Comparison of ENCODE assay signal across 19 cellular contexts in the genomic region with DNA sequence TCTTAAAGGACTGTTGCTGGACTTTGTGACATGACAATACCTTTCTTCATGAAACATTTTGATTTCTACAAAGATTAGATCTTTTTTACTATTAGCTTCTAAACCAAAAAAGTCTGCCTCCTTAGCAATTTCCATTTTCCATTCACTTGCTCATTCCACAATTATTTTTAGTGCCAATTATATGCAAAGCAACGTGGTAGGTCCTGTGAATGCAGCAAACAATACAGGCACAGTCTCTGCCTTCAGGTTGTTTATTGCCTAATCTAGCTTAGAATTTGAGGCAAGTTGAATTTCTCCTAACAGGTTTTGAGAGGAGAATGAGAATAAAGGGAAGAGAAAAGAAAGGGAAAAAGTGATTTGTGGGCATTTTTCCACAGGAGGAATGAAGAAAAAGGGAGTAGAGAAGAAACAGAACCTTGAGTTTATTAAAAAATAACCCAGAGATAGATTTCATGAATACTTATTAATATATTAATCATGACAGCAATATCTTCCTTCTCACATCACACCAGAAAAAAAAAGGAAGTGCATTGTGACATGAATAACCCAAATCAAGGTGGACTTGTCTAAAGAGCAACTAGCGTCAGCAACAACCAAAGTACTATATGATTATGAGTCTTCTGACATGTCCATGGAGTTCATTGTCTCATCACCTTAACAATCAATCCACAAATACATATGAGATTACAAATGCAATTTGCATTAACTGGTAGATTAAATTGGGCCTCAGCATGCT.
"Had no signal": no experiment of that assay in that cellular context is flagged by ENCODE, and none has a peak within 500 bp of the region (broad histone marks: within the 10 kb centered on the region; RNA-seq: fewer than 3 reads in every experiment).

No MANE protein-coding gene starts in this region.

- H3K4me1 ChIP-seq: colonic mucosa, lower lobe of right lung, upper lobe of right lung had no signal

- H3K27ac ChIP-seq: colonic mucosa, foreskin keratinocyte, left ventricle myocardium inferior, lower lobe of right lung, suprapubic skin, tibial nerve, upper lobe of right lung, vagina had no signal

- ATAC-seq: foreskin keratinocyte, lower lobe of right lung, sciatic nerve, upper lobe of right lung had no signal

- H3K4me3 Mint-ChIP-seq: immature natural killer cell, memory B cell, nephron had no signal

- H3K9me3 ChIP-seq: colonic mucosa, left ventricle myocardium inferior, lower lobe of right lung, suprapubic skin, tibial nerve, upper lobe of right lung, vagina had no signal

- H3K9me3 Mint-ChIP-seq: immature natural killer cell, memory B cell, naive B cell, nephron had no signal

- H3K36me3 ChIP-seq: colonic mucosa, left ventricle myocardium inferior, lower lobe of right lung, suprapubic skin, tibial nerve, upper lobe of right lung, vagina had no signal

- H3K4me1 Mint-ChIP-seq: immature natural killer cell had no signal

- DNase-seq: dermis blood vessel endothelial cell; erythroblast; foreskin keratinocyte; immature natural killer cell; left ventricle myocardium inferior; lower lobe of right lung; midbrain; naive B cell; posterior cingulate gyrus; stimulated activated CD4-positive, alpha-beta T cell treated with anti-CD3 and anti-CD28 coated beads, Interleukin-12 subunit alpha, Interleukin-12 subunit beta, amount 100 ng/mL, for 4 hours; stimulated activated naive CD4-positive, alpha-beta T cell treated with Interleukin-2 at 50 U/mL for 16 hours; upper lobe of right lung had no signal

- H3K27ac Mint-ChIP-seq: immature natural killer cell, memory B cell, nephron had no signal

- H3K27me3 ChIP-seq: colonic mucosa, foreskin keratinocyte, suprapubic skin, tibial nerve, upper lobe of right lung, vagina had no signal

- H3K4me3 ChIP-seq: colonic mucosa, left ventricle myocardium inferior, lower lobe of right lung, suprapubic skin, tibial nerve, upper lobe of right lung, vagina had no signal

- H3K36me3 Mint-ChIP-seq: immature natural killer cell, naive B cell had no signal
